10 cellular contexts compared by ENCODE assay signal in the genomic region with DNA sequence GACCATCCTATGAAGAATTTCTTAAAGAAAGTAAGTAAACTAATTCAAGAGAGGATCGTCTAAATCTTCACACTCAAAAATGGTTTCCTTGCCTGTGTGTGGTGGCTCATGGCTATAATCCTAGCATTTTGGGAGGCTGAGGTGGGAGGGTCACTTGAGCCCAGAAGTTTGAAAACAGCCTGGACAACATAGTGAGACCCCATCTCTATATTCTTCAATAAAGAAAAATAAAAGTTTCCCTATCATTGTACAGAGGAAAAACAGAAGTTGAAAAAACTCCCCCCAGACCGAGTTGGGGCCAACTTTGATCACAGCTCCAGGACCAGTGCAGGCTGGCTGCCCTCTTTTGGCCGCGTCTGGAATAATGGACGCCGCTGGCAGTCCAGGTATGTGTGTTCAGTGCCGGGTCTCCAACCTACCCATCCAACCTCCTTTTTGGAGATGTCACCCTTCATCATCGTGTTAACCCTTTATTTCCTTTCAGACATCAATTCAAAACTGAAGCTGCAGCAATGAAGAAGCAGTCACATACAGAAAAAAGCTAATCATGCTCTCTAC. TPM values are rescaled to one million over a fixed set of nuclear protein-coding genes. Genes with fewer than 3 reads are reported as not detected.
DNase-seq lines count a peak whose midpoint lies in the region; ATAC-seq lines count a peak whose summit lies in the region.
"Had no signal": no experiment of that assay in that cellular context is flagged by ENCODE, and none has a peak within 500 bp of the region (broad histone marks: within the 10 kb centered on the region; RNA-seq: fewer than 3 reads in every experiment).

No MANE protein-coding gene starts in this region.

- no peaks in the 10 kb centered on the region for H3K9me3 ChIP-seq in CD8-positive, alpha-beta memory T cell (ENCODE audit: low read length)
- H3K9me3 ChIP-seq: pancreas had no signal

- peaks cover 15 to 83% (median 16%) of the 10 kb centered on the region in 3 donors for H3K36me3 Mint-ChIP-seq in CD8-positive, alpha-beta memory T cell
- H3K36me3 Mint-ChIP-seq in IgD-negative memory B cell (peaks cover 10% of the 10 kb centered on the region), memory B cell (peaks cover 32% of the 10 kb centered on the region)
- H3K36me3 Mint-ChIP-seq in activated naive CD4-positive, alpha-beta T cell treated with anti-CD3 and anti-CD28 coated beads, Interleukin-2, amount 50 U/mL, for 72 hours, result peaks cover 47 to 51% of the 10 kb centered on the region in 2 donors

- H3K9me3 Mint-ChIP-seq in CD8-positive, alpha-beta memory T cell, result no peaks in the 10 kb centered on the region
- no peaks in the 10 kb centered on the region for H3K9me3 Mint-ChIP-seq in IgD-negative memory B cell
- H3K9me3 Mint-ChIP-seq in activated naive CD4-positive, alpha-beta T cell treated with anti-CD3 and anti-CD28 coated beads, Interleukin-2, amount 50 U/mL, for 72 hours, result no peaks in the 10 kb centered on the region
- no peaks in the 10 kb centered on the region for H3K9me3 Mint-ChIP-seq in memory B cell
- H3K9me3 Mint-ChIP-seq: dendritic cell treated with granulocyte-macrophage colony-stimulating factor and Interleukin-4, amounts not matched to agents 40 ng/mL and 50 ng/mL, for 4 days had no signal

- DNase-seq in CD8-positive, alpha-beta memory T cell, result no peak
- DNase-seq in activated naive CD4-positive, alpha-beta T cell treated with anti-CD3 and anti-CD28 coated beads, Interleukin-2, amount 50 U/mL, for 72 hours (ENCODE audit: low spot score in 2 of 2), result no peak
- DNase-seq in memory B cell (ENCODE audit: low spot score in 2 of 2) (no peak), left cardiac atrium (no peak), H4 (ENCODE audit: low spot score) (no peak)

- no peak overlapping the region for H3K4me3 ChIP-seq in CD8-positive, alpha-beta memory T cell (ENCODE audit: low read length)
- H3K4me3 ChIP-seq: pancreas had no signal

- intact Hi-C loops in left cardiac atrium (cut with DNase I), result no loop called here

- peak overlapping the region in 7 of 8 donors; percentile 52 to 100 (median 72) for H3K27ac Mint-ChIP-seq in CD8-positive, alpha-beta memory T cell
- peak overlapping the region in 2 of 3 donors; percentile 28 to 92 for H3K27ac Mint-ChIP-seq in IgD-negative memory B cell
- peak overlapping the region; percentile 23 to 33 for H3K27ac Mint-ChIP-seq in activated naive CD4-positive, alpha-beta T cell treated with anti-CD3 and anti-CD28 coated beads, Interleukin-2, amount 50 U/mL, for 72 hours
- H3K27ac Mint-ChIP-seq in memory B cell, result peak overlapping the region; percentile 73
- H3K27ac Mint-ChIP-seq: dendritic cell treated with granulocyte-macrophage colony-stimulating factor and Interleukin-4, amounts not matched to agents 40 ng/mL and 50 ng/mL, for 4 days had no signal

- H3K4me3 Mint-ChIP-seq in CD8-positive, alpha-beta memory T cell, result peak overlapping the region in 3 of 7 donors; percentile 15 to 73 (median 19)
- H3K4me3 Mint-ChIP-seq in IgD-negative memory B cell (peak overlapping the region in 1 of 4 donors; percentile 76), memory B cell (peak overlapping the region; percentile 21)
- H3K4me3 Mint-ChIP-seq: dendritic cell treated with granulocyte-macrophage colony-stimulating factor and Interleukin-4, amounts not matched to agents 40 ng/mL and 50 ng/mL, for 4 days had no signal

- H3K27ac ChIP-seq in CD8-positive, alpha-beta memory T cell (ENCODE audit: low read depth, low read length), result no peak overlapping the region
- H3K27ac ChIP-seq: pancreas had no signal

- H3K4me1 Mint-ChIP-seq in CD8-positive, alpha-beta memory T cell, result peaks cover 26 to 50% (median 45%) of the 10 kb centered on the region in 3 donors
- H3K4me1 Mint-ChIP-seq in IgD-negative memory B cell (peaks cover 22 to 32% (median 27%) of the 10 kb centered on the region in 3 donors), memory B cell (peaks cover 13% of the 10 kb centered on the region)

- POLR2A ChIA-PET in CD8-positive, alpha-beta memory T cell (lab: Charles Lee), result interaction anchor here (0.6 to 1.4 kb wide), 5 partner anchors 15 to 87 kb away, joined by 3 to 8 read pairs (median 3); a partner anchor contains a TSS

- peaks cover 28% of the 10 kb centered on the region for H3K4me1 ChIP-seq in CD8-positive, alpha-beta memory T cell (ENCODE audit: insufficient read depth, low read length)

- CTCF ChIA-PET in CD8-positive, alpha-beta memory T cell (lab: Charles Lee), result interaction anchor here (1.0 to 1.9 kb wide), 2 partner anchors 17 to 19 kb away, joined by 4 to 8 read pairs; a partner anchor contains a TSS

- H3K27me3 ChIP-seq in CD8-positive, alpha-beta memory T cell (ENCODE audit: insufficient read depth, low read length, poor library complexity, severe bottlenecking), result no peaks in the 10 kb centered on the region
- H3K27me3 ChIP-seq: pancreas had no signal

- ATAC-seq in activated naive CD4-positive, alpha-beta T cell treated with anti-CD3 and anti-CD28 coated beads, Interleukin-2, amount 50 U/mL, for 72 hours, result no peak
- ATAC-seq in memory B cell (ENCODE audit: low read depth), result no peak
- ATAC-seq in left cardiac atrium, result no peak
- no peak for ATAC-seq in GM19324 (IDR thresholded peaks at IDR 0.05; ENCODE audit: low FRiP score, unreplicated experiment)
- no peak for ATAC-seq in HG03521 (IDR thresholded peaks at IDR 0.05; ENCODE audit: unreplicated experiment)
- ATAC-seq: pancreas had no signal

- peaks cover 0 to 2% of the 10 kb centered on the region in 2 donors for H3K27me3 Mint-ChIP-seq in CD8-positive, alpha-beta memory T cell
- H3K27me3 Mint-ChIP-seq in IgD-negative memory B cell, result no peaks in the 10 kb centered on the region
- H3K27me3 Mint-ChIP-seq in memory B cell, result no peaks in the 10 kb centered on the region
- H3K27me3 Mint-ChIP-seq: dendritic cell treated with granulocyte-macrophage colony-stimulating factor and Interleukin-4, amounts not matched to agents 40 ng/mL and 50 ng/mL, for 4 days had no signal

- H3K36me3 ChIP-seq in CD8-positive, alpha-beta memory T cell (ENCODE audit: insufficient read depth, low read length), result peaks cover 54% of the 10 kb centered on the region

RNA-seq across cellular contexts. Expression of a gene that starts 3.0 kb away (rescaled TPM):
- 1,000 to 10,000 TPM; 1,415 to 1,447 TPM for total RNA-seq in CD8-positive, alpha-beta memory T cell
- polyA plus RNA-seq in CD8-positive, alpha-beta memory T cell, result 4,526 TPM
- polyA plus RNA-seq in IgD-negative memory B cell, result 4,856 TPM
- 1,000 to 10,000 TPM; 1,843 to 2,330 TPM for total RNA-seq in activated naive CD4-positive, alpha-beta T cell treated with anti-CD3 and anti-CD28 coated beads, Interleukin-2, amount 50 U/mL, for 72 hours
- 100 to 1,000 TPM; 816 to 856 TPM for total RNA-seq in left cardiac atrium
- 3,227 and 3,660 TPM in 2 replicates for total RNA-seq in H4 (2014; rRNA removed; shearing (Covaris generic))

RNA-seq across cellular contexts. Expression of a gene that starts 3.4 kb away (rescaled TPM):
- 100 to 1,000 TPM; 154 TPM for total RNA-seq in CD8-positive, alpha-beta memory T cell
- 125 TPM for polyA plus RNA-seq in CD8-positive, alpha-beta memory T cell
- polyA plus RNA-seq in IgD-negative memory B cell, result 81.5 TPM
- total RNA-seq in activated naive CD4-positive, alpha-beta T cell treated with anti-CD3 and anti-CD28 coated beads, Interleukin-2, amount 50 U/mL, for 72 hours, result 100 to 1,000 TPM in 1 of 2 donors, 10 to 100 TPM in 1; 67.3 to 123 TPM
- total RNA-seq in left cardiac atrium, result 10 to 100 TPM; 29.4 to 47.1 TPM
- total RNA-seq in H4 (2014; rRNA removed; shearing (Covaris generic)), result 118 and 134 TPM in 2 replicates

RNA-seq across cellular contexts. Expression of a gene that starts 15.5 kb away (rescaled TPM):
- 10 to 100 TPM; 22.7 to 28.5 TPM for total RNA-seq in CD8-positive, alpha-beta memory T cell
- 11.3 TPM for polyA plus RNA-seq in CD8-positive, alpha-beta memory T cell
- polyA plus RNA-seq in IgD-negative memory B cell, result 10.9 TPM
- 10 to 100 TPM; 22.3 to 33.4 TPM for total RNA-seq in activated naive CD4-positive, alpha-beta T cell treated with anti-CD3 and anti-CD28 coated beads, Interleukin-2, amount 50 U/mL, for 72 hours
- 1 to 10 TPM; 7.2 to 8.4 TPM for total RNA-seq in left cardiac atrium
- 21.7 and 26.6 TPM in 2 replicates for total RNA-seq in H4 (2014; rRNA removed; shearing (Covaris generic))

RNA-seq across cellular contexts. Expression of a gene that starts 17.2 kb away (rescaled TPM):
- total RNA-seq in CD8-positive, alpha-beta memory T cell, result 10 to 100 TPM; 29.1 to 34.6 TPM
- 10.1 TPM for polyA plus RNA-seq in CD8-positive, alpha-beta memory T cell
- 11.2 TPM for polyA plus RNA-seq in IgD-negative memory B cell
- 10 to 100 TPM; 39.0 to 60.1 TPM for total RNA-seq in activated naive CD4-positive, alpha-beta T cell treated with anti-CD3 and anti-CD28 coated beads, Interleukin-2, amount 50 U/mL, for 72 hours
- total RNA-seq in left cardiac atrium, result 10 to 100 TPM; 10.2 to 16.6 TPM
- 11.9 and 14.4 TPM in 2 replicates for total RNA-seq in H4 (2014; rRNA removed; shearing (Covaris generic))

RNA-seq across cellular contexts. Expression of a gene that starts 41.9 kb away (rescaled TPM):
- total RNA-seq in CD8-positive, alpha-beta memory T cell, result 100 to 1,000 TPM; 181 TPM
- polyA plus RNA-seq in CD8-positive, alpha-beta memory T cell, result 33.4 TPM
- polyA plus RNA-seq in IgD-negative memory B cell, result 16.4 TPM
- 100 to 1,000 TPM in 1 of 2 donors, 10 to 100 TPM in 1; 71.7 to 117 TPM for total RNA-seq in activated naive CD4-positive, alpha-beta T cell treated with anti-CD3 and anti-CD28 coated beads, Interleukin-2, amount 50 U/mL, for 72 hours
- total RNA-seq in left cardiac atrium, result 100 to 1,000 TPM; 114 to 122 TPM
- total RNA-seq in H4 (2014; rRNA removed; shearing (Covaris generic)), result 134 and 143 TPM in 2 replicates
